Comparison of ENCODE assay signal across 1 cellular context in genomic region chr5:3181641-3182040, GRCh38.
TF ChIP-seq lines count a peak whose summit lies in the region.

No MANE protein-coding gene starts in this region.

TF ChIP-seq in GM23338, 12 proteins besides CTCF, POLR2A, EP300 and RAD21 (continued from another document):
- TF ChIP-seq ETS1 (IDR thresholded peaks at IDR 0.05) (no peak), EZH2phosphoT487 (IDR thresholded peaks at IDR 0.05; ENCODE audit: unreplicated experiment) (no peak), JUNB (IDR thresholded peaks at IDR 0.05; ENCODE audit: unreplicated experiment) (no peak), POLR2AphosphoS5 (IDR thresholded peaks at IDR 0.05; ENCODE audit: low read depth) (no peak), CREB1 (CRISPR knock-in tag; IDR thresholded peaks at IDR 0.05; ENCODE audit: low read depth) (no peak)
